ENCODE assay signal across 20 cellular contexts in the genomic region with DNA sequence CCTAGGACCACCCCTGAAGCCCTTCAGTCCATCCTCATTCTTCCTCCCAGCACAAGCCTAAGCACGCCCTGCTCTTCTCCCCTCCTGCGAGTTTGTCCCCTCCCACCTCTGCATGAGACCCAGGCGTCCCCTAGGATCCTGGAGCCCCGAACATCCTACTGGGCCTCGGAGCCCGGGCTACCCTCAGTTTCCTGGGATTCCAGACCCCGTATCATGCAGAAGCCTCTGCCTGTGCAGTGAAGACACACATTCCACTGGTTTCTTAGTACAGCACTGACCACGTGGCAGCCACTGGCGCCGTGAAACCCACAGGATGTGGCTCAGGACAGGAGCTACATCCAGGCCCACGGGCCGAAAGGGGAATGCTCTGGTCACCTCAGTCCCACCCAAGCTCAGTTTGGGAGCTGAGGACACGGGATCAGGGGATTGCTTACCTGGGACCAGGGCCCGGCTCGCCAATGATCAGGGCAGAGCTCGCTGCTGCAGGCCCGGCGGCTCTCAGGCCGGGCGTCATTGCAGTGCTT.
A peak's percentile ranks its signal among the peaks of the same experiment; 100 is the strongest.
DNase-seq lines count a peak whose midpoint lies in the region; ATAC-seq and TF ChIP-seq lines count a peak whose summit lies in the region.
"Had no signal": no experiment of that assay in that cellular context is flagged by ENCODE, and none has a peak within 500 bp of the region (broad histone marks: within the 10 kb centered on the region; RNA-seq: fewer than 3 reads in every experiment).

No MANE protein-coding gene starts in this region.

- H3K36me3 Mint-ChIP-seq in activated T-cell treated with anti-CD3 and anti-CD28 coated beads, Interleukin-2, amount 50 U/mL, for 24 hours (ENCODE audit: low read depth) = no peaks in the 10 kb centered on the region
- H3K36me3 Mint-ChIP-seq in activated CD8-positive, alpha-beta memory T cell treated with anti-CD3 and anti-CD28 coated beads, Interleukin-2, amount 10 ng/mL, durations not matched to agents 7 days and 5 days = no peaks in the 10 kb centered on the region
- no peaks in the 10 kb centered on the region for H3K36me3 Mint-ChIP-seq in activated naive CD8-positive, alpha-beta T cell treated with anti-CD3 and anti-CD28 coated beads for 36 hours
- H3K36me3 Mint-ChIP-seq: CD8-positive, alpha-beta memory T cell; IgD-negative memory B cell had no signal

- CTCF ChIA-PET in activated CD8-positive, alpha-beta memory T cell treated with anti-CD3 and anti-CD28 coated beads, Interleukin-2, amount 10 ng/mL, durations not matched to agents 7 days and 5 days (lab: Charles Lee) = no interaction called here

- peaks cover 0 to 12% of the 10 kb centered on the region in 2 donors for H3K27me3 ChIP-seq in left lung
- H3K27me3 ChIP-seq: Peyer's patch had no signal

- H3K4me3 Mint-ChIP-seq in activated T-cell treated with anti-CD3 and anti-CD28 coated beads, Interleukin-2, amount 50 U/mL, for 24 hours = no peak overlapping the region
- H3K4me3 Mint-ChIP-seq in activated CD8-positive, alpha-beta memory T cell treated with anti-CD3 and anti-CD28 coated beads, Interleukin-2, amount 10 ng/mL, durations not matched to agents 7 days and 5 days = no peak overlapping the region
- no peak overlapping the region for H3K4me3 Mint-ChIP-seq in activated naive CD8-positive, alpha-beta T cell treated with anti-CD3 and anti-CD28 coated beads for 36 hours
- H3K4me3 Mint-ChIP-seq: CD8-positive, alpha-beta memory T cell; IgD-negative memory B cell had no signal

- H3K27ac Mint-ChIP-seq in activated T-cell treated with anti-CD3 and anti-CD28 coated beads, Interleukin-2, amount 50 U/mL, for 24 hours = no peak overlapping the region
- no peak overlapping the region for H3K27ac Mint-ChIP-seq in activated CD8-positive, alpha-beta memory T cell treated with anti-CD3 and anti-CD28 coated beads, Interleukin-2, amount 10 ng/mL, durations not matched to agents 7 days and 5 days
- H3K27ac Mint-ChIP-seq in activated naive CD8-positive, alpha-beta T cell treated with anti-CD3 and anti-CD28 coated beads for 36 hours = no peak overlapping the region
- H3K27ac Mint-ChIP-seq: IgD-negative memory B cell had no signal

- peak; percentile 7 for DNase-seq in activated T-cell treated with anti-CD3 and anti-CD28 coated beads, Interleukin-2, amount 50 U/mL, for 24 hours
- no peak for DNase-seq in activated T-cell treated with anti-CD3 and anti-CD28 coated beads for 4 hours
- peak; percentile 21 for DNase-seq in activated CD8-positive, alpha-beta memory T cell treated with anti-CD3 and anti-CD28 coated beads, Interleukin-2, amount 10 ng/mL, durations not matched to agents 7 days and 5 days
- DNase-seq in left lung = peak; percentile 12 to 21
- DNase-seq in posterior vena cava (ENCODE audit: low spot score) = peak; percentile 76
- DNase-seq in activated naive CD8-positive, alpha-beta T cell treated with anti-CD3 and anti-CD28 coated beads for 36 hours = no peak
- DNase-seq in NCI-H345 treated with DMSO at 0.1 percent for 48 hours (lab: John Stamatoyannopoulos, UW; ENCODE audit: unreplicated experiment) = no peak
- DNase-seq: AML-193; C1 segment of cervical spinal cord; Calu3; CD8-positive, alpha-beta memory T cell; DMS153; NCI-H1105 treated with DMSO at 0.1 percent for 48 hours; NCI-H2029 treated with DMSO at 0.1 percent for 48 hours; NCI-H2171; NCI-H446; NCI-H526 had no signal

- H3K27ac ChIP-seq in left lung = no peak overlapping the region
- H3K27ac ChIP-seq: Peyer's patch had no signal

- no peaks in the 10 kb centered on the region for H3K4me1 Mint-ChIP-seq in activated T-cell treated with anti-CD3 and anti-CD28 coated beads, Interleukin-2, amount 50 U/mL, for 24 hours (ENCODE audit: low read depth)
- no peaks in the 10 kb centered on the region for H3K4me1 Mint-ChIP-seq in activated CD8-positive, alpha-beta memory T cell treated with anti-CD3 and anti-CD28 coated beads, Interleukin-2, amount 10 ng/mL, durations not matched to agents 7 days and 5 days
- no peaks in the 10 kb centered on the region for H3K4me1 Mint-ChIP-seq in activated naive CD8-positive, alpha-beta T cell treated with anti-CD3 and anti-CD28 coated beads for 36 hours
- H3K4me1 Mint-ChIP-seq: CD8-positive, alpha-beta memory T cell; IgD-negative memory B cell had no signal

- H3K9me3 Mint-ChIP-seq in activated T-cell treated with anti-CD3 and anti-CD28 coated beads, Interleukin-2, amount 50 U/mL, for 24 hours = no peaks in the 10 kb centered on the region
- H3K9me3 Mint-ChIP-seq in activated CD8-positive, alpha-beta memory T cell treated with anti-CD3 and anti-CD28 coated beads, Interleukin-2, amount 10 ng/mL, durations not matched to agents 7 days and 5 days (ENCODE audit: low read depth) = peaks cover 4% of the 10 kb centered on the region
- no peaks in the 10 kb centered on the region for H3K9me3 Mint-ChIP-seq in activated naive CD8-positive, alpha-beta T cell treated with anti-CD3 and anti-CD28 coated beads for 36 hours

- peaks cover 0 to 34% of the 10 kb centered on the region in 2 donors for H3K36me3 ChIP-seq in left lung
- H3K36me3 ChIP-seq: Peyer's patch had no signal

- TF ChIP-seq CTCF in left lung (IDR thresholded peaks at IDR 0.05) = no peak

- ATAC-seq in activated CD8-positive, alpha-beta memory T cell treated with anti-CD3 and anti-CD28 coated beads, Interleukin-2, amount 10 ng/mL, durations not matched to agents 7 days and 5 days = no peak
- no peak for ATAC-seq in left lung
- no peak for ATAC-seq in GM21717 (IDR thresholded peaks at IDR 0.05; ENCODE audit: unreplicated experiment)

- intact Hi-C loops in left lung (cut with DNase I) (no loop called here), posterior vena cava (cut with DNase I) (no loop called here)

- H3K4me1 ChIP-seq in left lung = no peaks in the 10 kb centered on the region
- H3K4me1 ChIP-seq: Peyer's patch had no signal

- H3K9me3 ChIP-seq in left lung = peaks cover 0 to 65% of the 10 kb centered on the region in 2 donors

- no peaks in the 10 kb centered on the region for H3K27me3 Mint-ChIP-seq in activated T-cell treated with anti-CD3 and anti-CD28 coated beads, Interleukin-2, amount 50 U/mL, for 24 hours
- H3K27me3 Mint-ChIP-seq in activated CD8-positive, alpha-beta memory T cell treated with anti-CD3 and anti-CD28 coated beads, Interleukin-2, amount 10 ng/mL, durations not matched to agents 7 days and 5 days = no peaks in the 10 kb centered on the region
- no peaks in the 10 kb centered on the region for H3K27me3 Mint-ChIP-seq in activated naive CD8-positive, alpha-beta T cell treated with anti-CD3 and anti-CD28 coated beads for 36 hours

- H3K4me3 ChIP-seq in left lung = no peak overlapping the region
- H3K4me3 ChIP-seq: Peyer's patch had no signal

Comparison
In these comparisons a context has a peak if more than half of its experiments do, and no peak if none do; other contexts are left out.
1. DNase-seq: peak in activated T-cell treated with anti-CD3 and anti-CD28 coated beads, Interleukin-2, amount 50 U/mL, for 24 hours (single experiment), activated CD8-positive, alpha-beta memory T cell treated with anti-CD3 and anti-CD28 coated beads, Interleukin-2, amount 10 ng/mL, durations not matched to agents 7 days and 5 days (single experiment), left lung (2 of 2) and posterior vena cava (single experiment); none in activated T-cell treated with anti-CD3 and anti-CD28 coated beads for 4 hours (single experiment), activated naive CD8-positive, alpha-beta T cell treated with anti-CD3 and anti-CD28 coated beads for 36 hours (single experiment) and NCI-H345 treated with DMSO at 0.1 percent for 48 hours (single experiment).